In genomic region chr7:8500286-8500685, GRCh38 we compare ENCODE assay signal across 20 cellular contexts.
"Had no signal": no experiment of that assay in that cellular context is flagged by ENCODE, and none has a peak within 500 bp of the region (broad histone marks: within the 10 kb centered on the region; RNA-seq: fewer than 3 reads in every experiment).

No MANE protein-coding gene starts in this region.

- DNase-seq: activated CD4-positive, alpha-beta T cell treated with anti-CD3 and anti-CD28 coated beads, Interleukin-2, amount 10 ng/mL, durations not matched to agents 24 days and 14 days; activated CD4-positive, CD25-positive, alpha-beta regulatory T cell; activated CD8-positive, alpha-beta memory T cell treated with anti-CD3 and anti-CD28 coated beads, Interleukin-2, amount 50 U/mL, for 4 hours; activated CD8-positive, alpha-beta T cell treated with anti-CD3 and anti-CD28 coated beads, Interleukin-2, amount 10 ng/mL, durations not matched to agents 7 days and 5 days; activated naive CD4-positive, alpha-beta T cell treated with anti-CD3 and anti-CD28 coated beads for 36 hours; activated naive CD8-positive, alpha-beta T cell treated with anti-CD3 and anti-CD28 coated beads, Interleukin-2, amount 50 U/mL, for 24 hours; activated T-cell treated with anti-CD3 and anti-CD28 coated beads, Interleukin-2, amount 50 U/mL, for 4 hours; aorta; cerebellar nuclear complex; effector CD4-positive, alpha-beta T cell; gastrocnemius medialis; left lung; midbrain; stimulated activated CD4-positive, alpha-beta T cell treated with anti-CD3 and anti-CD28 coated beads, Interleukin-2, amount 100 ng/mL, for 24 hours; stimulated activated naive CD8-positive, alpha-beta T cell treated with anti-CD3 and anti-CD28 coated beads, Interleukin-15, Interleukin-2, amounts not matched to agents 100 U/mL and 50 U/mL, for 24 hours; T-helper 9 cell had no signal

- H3K9me3 ChIP-seq: gastrocnemius medialis, right atrium auricular region had no signal

- H3K9me3 Mint-ChIP-seq: activated CD4-positive, alpha-beta T cell treated with anti-CD3 and anti-CD28 coated beads, Interleukin-2, amount 10 ng/mL, durations not matched to agents 24 days and 14 days; activated naive CD4-positive, alpha-beta T cell treated with anti-CD3 and anti-CD28 coated beads for 36 hours; activated naive CD8-positive, alpha-beta T cell treated with anti-CD3 and anti-CD28 coated beads, Interleukin-2, amount 50 U/mL, for 24 hours; activated T-cell treated with anti-CD3 and anti-CD28 coated beads, Interleukin-2, amount 50 U/mL, for 4 hours; type B pancreatic cell had no signal

- H3K27ac Mint-ChIP-seq: activated CD4-positive, alpha-beta T cell treated with anti-CD3 and anti-CD28 coated beads, Interleukin-2, amount 10 ng/mL, durations not matched to agents 24 days and 14 days; activated CD8-positive, alpha-beta T cell treated with anti-CD3 and anti-CD28 coated beads, Interleukin-2, amount 10 ng/mL, durations not matched to agents 7 days and 5 days; activated naive CD4-positive, alpha-beta T cell treated with anti-CD3 and anti-CD28 coated beads for 36 hours; activated naive CD8-positive, alpha-beta T cell treated with anti-CD3 and anti-CD28 coated beads, Interleukin-2, amount 50 U/mL, for 24 hours; progenitor cell of endocrine pancreas; type B pancreatic cell had no signal

- H3K27me3 Mint-ChIP-seq: activated CD4-positive, alpha-beta T cell treated with anti-CD3 and anti-CD28 coated beads, Interleukin-2, amount 10 ng/mL, durations not matched to agents 24 days and 14 days; type B pancreatic cell had no signal

- H3K4me3 ChIP-seq: gastrocnemius medialis, left lung, right atrium auricular region had no signal

- H3K36me3 Mint-ChIP-seq: type B pancreatic cell had no signal

- H3K27me3 ChIP-seq: gastrocnemius medialis, left lung, right atrium auricular region had no signal

- H3K4me1 ChIP-seq: gastrocnemius medialis, left lung, right atrium auricular region had no signal

- H3K27ac ChIP-seq: gastrocnemius medialis, left lung, right atrium auricular region had no signal

- H3K4me3 Mint-ChIP-seq: activated CD4-positive, alpha-beta T cell treated with anti-CD3 and anti-CD28 coated beads, Interleukin-2, amount 10 ng/mL, durations not matched to agents 24 days and 14 days; activated CD8-positive, alpha-beta T cell treated with anti-CD3 and anti-CD28 coated beads, Interleukin-2, amount 10 ng/mL, durations not matched to agents 7 days and 5 days; activated naive CD4-positive, alpha-beta T cell treated with anti-CD3 and anti-CD28 coated beads for 36 hours; activated naive CD8-positive, alpha-beta T cell treated with anti-CD3 and anti-CD28 coated beads, Interleukin-2, amount 50 U/mL, for 24 hours; activated T-cell treated with anti-CD3 and anti-CD28 coated beads, Interleukin-2, amount 50 U/mL, for 4 hours; neural crest cell; type B pancreatic cell had no signal

- H3K4me1 Mint-ChIP-seq: activated CD4-positive, alpha-beta T cell treated with anti-CD3 and anti-CD28 coated beads, Interleukin-2, amount 10 ng/mL, durations not matched to agents 24 days and 14 days; activated naive CD8-positive, alpha-beta T cell treated with anti-CD3 and anti-CD28 coated beads, Interleukin-2, amount 50 U/mL, for 24 hours had no signal

- H3K36me3 ChIP-seq: gastrocnemius medialis, left lung, right atrium auricular region had no signal
